16 cellular contexts compared by ENCODE assay signal in genomic region chr3:62587579-62588031, GRCh38.
DNase-seq lines count a peak whose midpoint lies in the region; ATAC-seq, FAIRE-seq and TF ChIP-seq lines count a peak whose summit lies in the region.
"Had no signal": no experiment of that assay in that cellular context is flagged by ENCODE, and none has a peak within 500 bp of the region (broad histone marks: within the 10 kb centered on the region; RNA-seq: fewer than 3 reads in every experiment).

No MANE protein-coding gene starts in this region.

- peak; percentile 86 for FAIRE-seq in RCC 7860 (lab: Jason Lieb, UNC)
- FAIRE-seq: GM18507 had no signal

- no peaks in the 10 kb centered on the region for H3K9me3 Mint-ChIP-seq in stimulated activated naive CD8-positive, alpha-beta T cell treated with anti-CD3 and anti-CD28 coated beads, Interleukin-15, amount 100 ng/mL, for 72 hours
- peaks cover 3% of the 10 kb centered on the region for H3K9me3 Mint-ChIP-seq in activated T-cell treated with anti-CD3 and anti-CD28 coated beads, Interleukin-2, amount 50 U/mL, for 4 hours
- H3K9me3 Mint-ChIP-seq: neural crest cell had no signal

- H3K9me3 ChIP-seq in osteoblast (ENCODE audit: low read depth, low read length), result no peaks in the 10 kb centered on the region

- H3K4me2 ChIP-seq in osteoblast (ENCODE audit: insufficient read depth, low read length), result peak overlapping the region; percentile 64

- H3K27ac Mint-ChIP-seq in stimulated activated naive CD8-positive, alpha-beta T cell treated with anti-CD3 and anti-CD28 coated beads, Interleukin-15, amount 100 ng/mL, for 72 hours, result no peak overlapping the region
- H3K27ac Mint-ChIP-seq: activated CD8-positive, alpha-beta memory T cell treated with anti-CD3 and anti-CD28 coated beads, Interleukin-2, amount 10 ng/mL, durations not matched to agents 7 days and 5 days had no signal

- H3K36me3 ChIP-seq in osteoblast (ENCODE audit: insufficient read depth, low read length), result no peaks in the 10 kb centered on the region

- H3K79me2 ChIP-seq in osteoblast (ENCODE audit: insufficient read depth, low read length), result no peaks in the 10 kb centered on the region

- H3K4me3 ChIP-seq in epithelial cell of esophagus (ENCODE audit: low read length) (no peak overlapping the region), osteoblast (ENCODE audit: insufficient read depth, low read length) (peak overlapping the region; percentile 35)

- TF ChIP-seq CTCF in epithelial cell of esophagus (IDR thresholded peaks at IDR 0.05; ENCODE audit: insufficient read depth, low read depth, low read length, missing control alignments) (no peak), osteoblast (IDR thresholded peaks at IDR 0.05; ENCODE audit: extremely low read depth, low read depth, low read length) (no peak)

- peak overlapping the region; percentile 95 for H3K27ac ChIP-seq in osteoblast (ENCODE audit: low read depth, low read length)

- H3K4me1 Mint-ChIP-seq in stimulated activated naive CD8-positive, alpha-beta T cell treated with anti-CD3 and anti-CD28 coated beads, Interleukin-15, amount 100 ng/mL, for 72 hours, result no peaks in the 10 kb centered on the region
- no peaks in the 10 kb centered on the region for H3K4me1 Mint-ChIP-seq in activated T-cell treated with anti-CD3 and anti-CD28 coated beads, Interleukin-2, amount 50 U/mL, for 4 hours (ENCODE audit: low read depth)
- H3K4me1 Mint-ChIP-seq: activated CD8-positive, alpha-beta memory T cell treated with anti-CD3 and anti-CD28 coated beads, Interleukin-2, amount 10 ng/mL, durations not matched to agents 7 days and 5 days had no signal

- no peaks in the 10 kb centered on the region for H3K27me3 ChIP-seq in osteoblast (ENCODE audit: insufficient read depth, low read length)

- DNase-seq in EL, result peak; percentile 98
- DNase-seq in RCC 7860 (ENCODE audit: low spot score), result peak; percentile 82
- DNase-seq in epithelial cell of esophagus (ENCODE audit: low read depth), result peak; percentile 70
- DNase-seq in osteoblast (ENCODE audit: insufficient read length, low spot score, missing footprints), result peak; percentile 84
- DNase-seq in ecto neural progenitor cell (ENCODE audit: low spot score), result no peak
- DNase-seq in stimulated activated naive CD8-positive, alpha-beta T cell treated with anti-CD3 and anti-CD28 coated beads, Interleukin-15, amount 100 ng/mL, for 72 hours, result no peak
- DNase-seq in activated T-cell treated with anti-CD3 and anti-CD28 coated beads, Interleukin-2, amount 50 U/mL, for 4 hours, result no peak
- DNase-seq: activated CD8-positive, alpha-beta memory T cell treated with anti-CD3 and anti-CD28 coated beads, Interleukin-2, amount 10 ng/mL, durations not matched to agents 7 days and 5 days; amniotic stem cell; DMS53; left cardiac atrium; NCI-H1694; T-helper 9 cell had no signal

- no peaks in the 10 kb centered on the region for H3K27me3 Mint-ChIP-seq in stimulated activated naive CD8-positive, alpha-beta T cell treated with anti-CD3 and anti-CD28 coated beads, Interleukin-15, amount 100 ng/mL, for 72 hours
- H3K27me3 Mint-ChIP-seq in activated T-cell treated with anti-CD3 and anti-CD28 coated beads, Interleukin-2, amount 50 U/mL, for 4 hours (ENCODE audit: low read depth), result peaks cover 2% of the 10 kb centered on the region
- H3K27me3 Mint-ChIP-seq: activated CD8-positive, alpha-beta memory T cell treated with anti-CD3 and anti-CD28 coated beads, Interleukin-2, amount 10 ng/mL, durations not matched to agents 7 days and 5 days had no signal

- ATAC-seq in stimulated activated naive CD8-positive, alpha-beta T cell treated with anti-CD3 and anti-CD28 coated beads, Interleukin-15, amount 100 ng/mL, for 72 hours, result no peak
- no peak for ATAC-seq in GM18868 (IDR thresholded peaks at IDR 0.05; ENCODE audit: unreplicated experiment)
- no peak for ATAC-seq in activated T-cell treated with anti-CD3 and anti-CD28 coated beads, Interleukin-2, amount 50 U/mL, for 4 hours
- ATAC-seq: activated CD8-positive, alpha-beta memory T cell treated with anti-CD3 and anti-CD28 coated beads, Interleukin-2, amount 10 ng/mL, durations not matched to agents 7 days and 5 days had no signal

- H3K4me1 ChIP-seq in osteoblast (ENCODE audit: insufficient read depth, low read length), result peaks cover 29% of the 10 kb centered on the region

- no peaks in the 10 kb centered on the region for H4K20me1 ChIP-seq in osteoblast (ENCODE audit: insufficient read depth, low read length)

- no peaks in the 10 kb centered on the region for H3K36me3 Mint-ChIP-seq in activated T-cell treated with anti-CD3 and anti-CD28 coated beads, Interleukin-2, amount 50 U/mL, for 4 hours (ENCODE audit: insufficient read depth)
- H3K36me3 Mint-ChIP-seq: activated CD8-positive, alpha-beta memory T cell treated with anti-CD3 and anti-CD28 coated beads, Interleukin-2, amount 10 ng/mL, durations not matched to agents 7 days and 5 days had no signal

- H3K4me3 Mint-ChIP-seq in stimulated activated naive CD8-positive, alpha-beta T cell treated with anti-CD3 and anti-CD28 coated beads, Interleukin-15, amount 100 ng/mL, for 72 hours, result no peak overlapping the region
- no peak overlapping the region for H3K4me3 Mint-ChIP-seq in activated T-cell treated with anti-CD3 and anti-CD28 coated beads, Interleukin-2, amount 50 U/mL, for 4 hours
- H3K4me3 Mint-ChIP-seq: activated CD8-positive, alpha-beta memory T cell treated with anti-CD3 and anti-CD28 coated beads, Interleukin-2, amount 10 ng/mL, durations not matched to agents 7 days and 5 days; neural crest cell had no signal

- peak overlapping the region; percentile 88 for H2AFZ ChIP-seq in osteoblast (ENCODE audit: low read length)

Comparison
In these comparisons a context has a peak if more than half of its experiments do, and no peak if none do; other contexts are left out.
1. DNase-seq: peak in EL (single experiment), RCC 7860 (single experiment), epithelial cell of esophagus (single experiment) and osteoblast (single experiment); none in ecto neural progenitor cell (single experiment), stimulated activated naive CD8-positive, alpha-beta T cell treated with anti-CD3 and anti-CD28 coated beads, Interleukin-15, amount 100 ng/mL, for 72 hours (0 of 2) and activated T-cell treated with anti-CD3 and anti-CD28 coated beads, Interleukin-2, amount 50 U/mL, for 4 hours (single experiment).